In the genomic region with DNA sequence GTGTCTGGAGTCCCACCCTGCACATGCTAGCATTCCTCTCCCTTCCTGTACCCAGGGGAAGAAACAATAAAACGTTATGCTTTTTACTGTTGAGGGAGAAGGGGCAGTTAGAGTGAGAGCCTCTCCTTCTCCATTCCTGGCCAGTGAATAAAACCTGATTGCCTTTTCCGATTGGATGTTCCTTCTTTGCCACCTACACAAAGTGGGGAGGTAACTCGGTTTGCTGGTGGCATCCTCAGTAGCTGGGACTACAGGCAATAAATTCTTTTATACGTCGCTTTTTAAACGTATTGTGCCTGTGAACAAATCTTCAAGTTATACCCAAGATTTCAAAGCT, we compare ENCODE assay signal across 8 cellular contexts. TPM values are rescaled to one million over a fixed set of nuclear protein-coding genes. Genes with fewer than 3 reads are reported as not detected.
DNase-seq lines count a peak whose midpoint lies in the region; ATAC-seq and TF ChIP-seq lines count a peak whose summit lies in the region.

No MANE protein-coding gene starts in this region.

- peaks cover 23% of the 10 kb centered on the region for H3K4me1 ChIP-seq in BLaER1
- H3K4me1 ChIP-seq in Loucy (ENCODE audit: insufficient read depth, low read length, poor library complexity, severe bottlenecking), result peaks cover 16% of the 10 kb centered on the region

- peak in 1 of 10 donors; percentile 7 for DNase-seq in naive thymus-derived CD8-positive, alpha-beta T cell
- DNase-seq in DMS53 (lab: John Stamatoyannopoulos, UW), result no peak
- DNase-seq in cerebellum (ENCODE audit: low spot score), result no peak
- DNase-seq in stimulated activated CD4-positive, alpha-beta T cell treated with anti-CD3 and anti-CD28 coated beads, Interleukin-1b, Interleukin-23, amount 100 ng/mL, for 48 hours, result no peak
- DNase-seq in stimulated activated CD4-positive, alpha-beta T cell treated with anti-CD3 and anti-CD28 coated beads, Interleukin-4, amount 100 ng/mL, for 1 hour, result no peak

- H3K4me1 Mint-ChIP-seq in naive thymus-derived CD8-positive, alpha-beta T cell, result peaks cover 13 to 27% (median 21%) of the 10 kb centered on the region in 4 donors

- POLR2A ChIA-PET in naive thymus-derived CD8-positive, alpha-beta T cell (lab: Charles Lee), result interaction anchor here (0.5 to 3.3 kb wide), 13 partner anchors 10 to 910 kb away, joined by 3 to 29 read pairs (median 4); partner anchors contain the start of genes ANO8, BST2, DDA1 and MRPL34

- peak overlapping the region; percentile 87 to 96 (median 94) for H3K4me3 Mint-ChIP-seq in naive thymus-derived CD8-positive, alpha-beta T cell

- ATAC-seq in naive thymus-derived CD8-positive, alpha-beta T cell, result no peak

- H3K9me3 ChIP-seq in BLaER1, result no peaks in the 10 kb centered on the region
- H3K9me3 ChIP-seq in Loucy (ENCODE audit: insufficient read depth, low read depth, low read length), result no peaks in the 10 kb centered on the region

- peak overlapping the region in 9 of 10 donors; percentile 75 to 95 (median 92) for H3K27ac Mint-ChIP-seq in naive thymus-derived CD8-positive, alpha-beta T cell

- no peaks in the 10 kb centered on the region; the same call in 1 of the 2 replicates for H3F3A ChIP-seq in Loucy (ENCODE audit: low read depth)

- peak overlapping the region; percentile 84 for H3K4me2 ChIP-seq in BLaER1
- H3K4me2 ChIP-seq in Loucy (ENCODE audit: low read depth, low read length, poor library complexity, severe bottlenecking), result peak overlapping the region; percentile 80

- H3K27ac ChIP-seq in BLaER1, result peak overlapping the region; percentile 80
- peak overlapping the region; percentile 88 for H3K27ac ChIP-seq in cingulate gyrus (ENCODE audit: low read depth, low read length)

- TF ChIP-seq CTCF in Loucy (conservative IDR thresholded peaks at IDR 0.05; ENCODE audit: low read length), result no peak

- H3K27me3 Mint-ChIP-seq in naive thymus-derived CD8-positive, alpha-beta T cell, result no peaks in the 10 kb centered on the region

- H3K4me3 ChIP-seq in BLaER1 (peak overlapping the region; percentile 80), Loucy (ENCODE audit: low read length, poor library complexity, severe bottlenecking) (peak overlapping the region; percentile 86)

- peaks cover 38% of the 10 kb centered on the region for H3K36me3 ChIP-seq in BLaER1
- peaks cover 3% of the 10 kb centered on the region; the same call in 1 of the 2 replicates for H3K36me3 ChIP-seq in Loucy (ENCODE audit: insufficient read depth, low read length)

- H3K27me3 ChIP-seq in BLaER1 (no peaks in the 10 kb centered on the region), Loucy (ENCODE audit: insufficient read depth, low read length, poor library complexity, severe bottlenecking) (no peaks in the 10 kb centered on the region)

- H3K9ac ChIP-seq in BLaER1 (peak overlapping the region; percentile 77), Loucy (ENCODE audit: low read depth, low read length, poor library complexity, severe bottlenecking) (peak overlapping the region; percentile 92)

- H3K9me2 ChIP-seq in Loucy (replicated peaks; ENCODE audit: low read depth, low read length), result no peaks in the 10 kb centered on the region

- no peaks in the 10 kb centered on the region for H4K20me1 ChIP-seq in BLaER1
- no peaks in the 10 kb centered on the region for H4K20me1 ChIP-seq in Loucy (ENCODE audit: insufficient read depth, low read length, poor library complexity, severe bottlenecking)

- no peaks in the 10 kb centered on the region for H3K9me3 Mint-ChIP-seq in naive thymus-derived CD8-positive, alpha-beta T cell

- H2AFZ ChIP-seq in Loucy (ENCODE audit: low read length), result peak overlapping the region; percentile 87

- peaks cover 14% of the 10 kb centered on the region for H3K79me2 ChIP-seq in Loucy (ENCODE audit: insufficient read depth, low read length)

- H3K36me3 Mint-ChIP-seq in naive thymus-derived CD8-positive, alpha-beta T cell, result peaks cover 0 to 21% (median 5%) of the 10 kb centered on the region in 3 donors

RNA-seq across cellular contexts. Expression of gene MVB12A, which starts 0.7 kb away (rescaled TPM):
- 10 to 100 TPM; 28.1 to 30.0 TPM for total RNA-seq in naive thymus-derived CD8-positive, alpha-beta T cell
- 10 to 100 TPM; 24.3 to 34.6 (median 31.0) TPM for polyA plus RNA-seq in naive thymus-derived CD8-positive, alpha-beta T cell
- 14.1 TPM for total RNA-seq in cerebellum

RNA-seq across cellular contexts. Expression of gene BST2, which starts 13.7 kb away (rescaled TPM):
- 10 to 100 TPM; 41.8 to 45.0 TPM for total RNA-seq in naive thymus-derived CD8-positive, alpha-beta T cell
- polyA plus RNA-seq in naive thymus-derived CD8-positive, alpha-beta T cell, result 100 to 1,000 TPM; 132 to 178 (median 144) TPM
- 2.5 TPM for total RNA-seq in cerebellum

RNA-seq across cellular contexts. Expression of gene CCDC194, which starts 25.1 kb away (rescaled TPM):
- total RNA-seq in naive thymus-derived CD8-positive, alpha-beta T cell, result 1 to 10 TPM; 2.4 to 3.4 TPM
- not detected for polyA plus RNA-seq in naive thymus-derived CD8-positive, alpha-beta T cell
- not detected for total RNA-seq in cerebellum

RNA-seq across cellular contexts. Expression of gene TMEM221, which starts 29.3 kb away (rescaled TPM):
- not detected for total RNA-seq in naive thymus-derived CD8-positive, alpha-beta T cell
- polyA plus RNA-seq in naive thymus-derived CD8-positive, alpha-beta T cell, result under 1 TPM in 1 of 3 donors, not detected in 2; 0.13 TPM
- 0.45 TPM for total RNA-seq in cerebellum

RNA-seq across cellular contexts. Expression of gene NXNL1, which starts 41.6 kb away (rescaled TPM):
- total RNA-seq in naive thymus-derived CD8-positive, alpha-beta T cell, result not detected
- not detected for polyA plus RNA-seq in naive thymus-derived CD8-positive, alpha-beta T cell
- total RNA-seq in cerebellum, result not detected

Comparison
In these comparisons a context has a peak if more than half of its experiments do, and no peak if none do; other contexts are left out.
1. RNA of gene BST2, which starts 13.7 kb away (total RNA-seq): 41.8 to 45.0 TPM in naive thymus-derived CD8-positive, alpha-beta T cell; 2.5 TPM in cerebellum (single experiment); every median in the first group is over 10 times any median in the second.